Comparison of ENCODE assay signal across 14 cellular contexts in the genomic region with DNA sequence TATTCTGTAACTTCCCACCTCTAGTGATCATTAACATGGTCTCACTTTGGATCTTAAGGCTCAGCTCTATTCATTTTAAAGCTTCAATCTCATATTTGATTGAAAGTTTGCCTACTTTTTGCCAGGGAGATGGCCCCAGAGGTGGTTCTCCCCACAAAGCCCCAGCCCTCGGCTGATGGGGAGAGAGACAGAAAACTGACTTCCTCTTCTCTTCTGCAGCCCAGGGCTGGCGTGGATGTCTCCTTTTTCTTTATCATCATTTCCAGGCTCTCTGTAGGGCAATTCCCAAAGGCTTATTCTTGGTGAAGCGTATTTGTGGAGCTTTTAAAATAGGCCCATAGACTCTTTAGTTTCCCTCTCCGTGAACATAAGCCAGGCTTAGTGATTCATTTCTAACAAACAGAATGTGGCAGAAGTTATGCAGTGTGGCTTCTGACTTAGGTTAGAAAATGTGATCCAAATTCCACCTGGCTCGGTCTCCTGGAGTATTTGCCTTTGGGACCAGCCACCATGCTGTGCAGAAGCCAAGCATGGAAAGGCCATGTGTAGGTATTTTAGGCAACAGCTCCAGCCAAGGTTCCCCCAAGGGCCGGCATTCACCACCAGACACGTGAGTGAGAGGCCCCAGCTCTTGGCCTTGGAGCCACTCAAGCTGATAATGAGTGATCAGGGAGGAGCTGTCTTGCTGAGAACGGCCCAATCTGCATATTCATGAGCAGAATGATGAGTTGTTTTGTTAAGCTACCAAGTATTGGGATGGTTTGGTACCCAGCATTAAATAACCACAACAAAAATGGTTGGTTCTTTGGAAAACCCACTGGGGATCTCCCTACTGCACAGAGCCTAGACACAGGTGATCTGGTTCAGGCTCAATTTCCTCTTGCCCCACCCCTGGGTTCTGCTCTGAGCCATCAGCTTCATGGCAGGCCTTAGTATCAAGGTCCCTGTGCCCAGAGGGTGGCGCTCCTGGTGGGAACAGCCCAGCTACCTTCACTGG.
DNase-seq lines count a peak whose midpoint lies in the region; ATAC-seq lines count a peak whose summit lies in the region.
"Had no signal": no experiment of that assay in that cellular context is flagged by ENCODE, and none has a peak within 500 bp of the region (broad histone marks: within the 10 kb centered on the region; RNA-seq: fewer than 3 reads in every experiment).

No MANE protein-coding gene starts in this region.

- H3K4me3 Mint-ChIP-seq in activated naive CD8-positive, alpha-beta T cell treated with anti-CD3 and anti-CD28 coated beads, Interleukin-2, amount 10 ng/mL, durations not matched to agents 7 days and 5 days: no peak overlapping the region
- H3K4me3 Mint-ChIP-seq: natural killer cell had no signal

- ATAC-seq in HG02885 (IDR thresholded peaks at IDR 0.05; ENCODE audit: poor library complexity, unreplicated experiment): peak; percentile 42
- ATAC-seq in activated naive CD8-positive, alpha-beta T cell treated with anti-CD3 and anti-CD28 coated beads, Interleukin-2, amount 10 ng/mL, durations not matched to agents 7 days and 5 days (ENCODE audit: low read depth): peak; percentile 69
- ATAC-seq: natural killer cell had no signal

- POLR2A ChIA-PET in activated naive CD8-positive, alpha-beta T cell treated with anti-CD3 and anti-CD28 coated beads, Interleukin-2, amount 10 ng/mL, durations not matched to agents 7 days and 5 days (lab: Charles Lee): interaction anchor here (0.6 kb wide), 1 partner anchor 125 kb away, joined by 3 read pairs; no protein-coding TSS in a partner anchor

- DNase-seq in activated CD4-positive, alpha-beta T cell treated with anti-CD3 and anti-CD28 coated beads for 48 hours: peak; percentile 68
- DNase-seq in activated CD4-positive, alpha-beta T cell treated with anti-CD3 and anti-CD28 coated beads, Interleukin-2, amount 50 U/mL, for 1 hour: no peak
- DNase-seq in activated naive CD8-positive, alpha-beta T cell treated with anti-CD3 and anti-CD28 coated beads, Interleukin-2, amount 10 ng/mL, durations not matched to agents 7 days and 5 days: no peak
- peak; percentile 14 to 47 (median 33) for DNase-seq in stimulated activated CD4-positive, alpha-beta T cell treated with anti-CD3 and anti-CD28 coated beads, TNF-alpha, amount 100 ng/mL, for 48 hours (ENCODE audit: low read depth in 3 of 3)
- DNase-seq in midbrain (lab: John Stamatoyannopoulos, UW): no peak
- DNase-seq in occipital lobe (lab: John Stamatoyannopoulos, UW): no peak
- DNase-seq in HT-29 (ENCODE audit: low spot score): no peak
- DNase-seq: central memory CD4-positive, alpha-beta T cell; DND-41; H7; MV-4-11; natural killer cell; NCI-H524 treated with DMSO at 0.1 percent for 48 hours had no signal

- H3K4me1 Mint-ChIP-seq in activated naive CD8-positive, alpha-beta T cell treated with anti-CD3 and anti-CD28 coated beads, Interleukin-2, amount 10 ng/mL, durations not matched to agents 7 days and 5 days: peaks cover 15% of the 10 kb centered on the region
- H3K4me1 Mint-ChIP-seq: natural killer cell had no signal

- H3K9me3 Mint-ChIP-seq in activated naive CD8-positive, alpha-beta T cell treated with anti-CD3 and anti-CD28 coated beads, Interleukin-2, amount 10 ng/mL, durations not matched to agents 7 days and 5 days: peaks cover 2% of the 10 kb centered on the region
- H3K9me3 Mint-ChIP-seq: natural killer cell had no signal

- no peaks in the 10 kb centered on the region for H3K27me3 Mint-ChIP-seq in activated naive CD8-positive, alpha-beta T cell treated with anti-CD3 and anti-CD28 coated beads, Interleukin-2, amount 10 ng/mL, durations not matched to agents 7 days and 5 days

- peaks cover 1% of the 10 kb centered on the region for H3K36me3 Mint-ChIP-seq in activated naive CD8-positive, alpha-beta T cell treated with anti-CD3 and anti-CD28 coated beads, Interleukin-2, amount 10 ng/mL, durations not matched to agents 7 days and 5 days
- H3K36me3 Mint-ChIP-seq: natural killer cell had no signal

- H3K27ac Mint-ChIP-seq in activated naive CD8-positive, alpha-beta T cell treated with anti-CD3 and anti-CD28 coated beads, Interleukin-2, amount 10 ng/mL, durations not matched to agents 7 days and 5 days: no peak overlapping the region
- H3K27ac Mint-ChIP-seq: natural killer cell had no signal

Comparison
In these comparisons a context has a peak if more than half of its experiments do, and no peak if none do; other contexts are left out.
1. DNase-seq: peak in activated CD4-positive, alpha-beta T cell treated with anti-CD3 and anti-CD28 coated beads for 48 hours (single experiment) and stimulated activated CD4-positive, alpha-beta T cell treated with anti-CD3 and anti-CD28 coated beads, TNF-alpha, amount 100 ng/mL, for 48 hours (3 of 3); none in activated CD4-positive, alpha-beta T cell treated with anti-CD3 and anti-CD28 coated beads, Interleukin-2, amount 50 U/mL, for 1 hour (single experiment), activated naive CD8-positive, alpha-beta T cell treated with anti-CD3 and anti-CD28 coated beads, Interleukin-2, amount 10 ng/mL, durations not matched to agents 7 days and 5 days (single experiment), midbrain (single experiment), occipital lobe (single experiment) and HT-29 (single experiment).